ENCODE assay signal across 38 cellular contexts in the genomic region with DNA sequence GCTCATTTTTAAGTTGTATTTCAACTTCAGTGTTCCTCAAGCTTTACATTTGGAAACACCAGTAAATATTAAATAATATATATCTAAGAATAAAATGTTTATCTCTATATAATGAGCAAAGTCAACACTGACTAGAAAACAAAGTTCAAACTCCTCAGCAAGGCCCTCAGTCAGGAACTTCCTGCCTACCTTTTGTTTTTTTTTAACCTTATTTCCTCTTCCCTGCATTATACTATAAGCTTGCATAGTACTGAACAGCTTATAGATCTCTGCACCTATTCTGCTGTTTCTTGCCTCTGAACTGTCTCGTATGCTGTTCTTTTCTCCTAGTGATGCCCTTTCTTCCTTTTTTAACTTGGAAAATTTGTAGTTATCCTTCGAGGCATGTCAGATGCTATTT. TPM values are rescaled to one million over a fixed set of nuclear protein-coding genes. Genes with fewer than 3 reads are reported as not detected.
"Had no signal": no experiment of that assay in that cellular context is flagged by ENCODE, and none has a peak within 500 bp of the region (broad histone marks: within the 10 kb centered on the region; RNA-seq: fewer than 3 reads in every experiment).

No MANE protein-coding gene starts in this region.

- H3K27ac Mint-ChIP-seq: activated B cell treated with CpG ODN at 0.5 μM for 24 hours; activated CD4-positive, alpha-beta memory T cell treated with anti-CD3 and anti-CD28 coated beads for 36 hours; activated CD4-positive, alpha-beta T cell treated with anti-CD3 and anti-CD28 coated beads for 36 hours; activated CD4-positive, alpha-beta T cell treated with anti-CD3 and anti-CD28 coated beads, Interleukin-2, amount 10 ng/mL, durations not matched to agents 24 days and 14 days; activated CD8-positive, alpha-beta memory T cell treated with anti-CD3 and anti-CD28 coated beads, Interleukin-2, amount 10 ng/mL, durations not matched to agents 7 days and 5 days; activated CD8-positive, alpha-beta T cell treated with anti-CD3 and anti-CD28 coated beads, Interleukin-2, amount 10 ng/mL, durations not matched to agents 7 days and 5 days; activated naive CD4-positive, alpha-beta T cell treated with anti-CD3 and anti-CD28 coated beads for 36 hours; activated naive CD4-positive, alpha-beta T cell treated with anti-CD3 and anti-CD28 coated beads, Interleukin-2, amount 50 U/mL, for 24 hours; activated naive CD8-positive, alpha-beta T cell treated with anti-CD3 and anti-CD28 coated beads for 36 hours; activated naive CD8-positive, alpha-beta T cell treated with anti-CD3 and anti-CD28 coated beads, Interleukin-2, amount 50 U/mL, for 24 hours; activated T-helper 1 cell treated with anti-CD3 and anti-CD28 coated beads, Interleukin-12 subunit alpha, Interleukin-12 subunit beta, Interleukin-2, Interleukin-4 antibody, amounts not matched to agents 30 ng/mL and 10 ng/mL and 1 ng/mL, durations not matched to agents 14 hours and 24 hours and 36 hours; activated T-helper 2 cell treated with anti-CD3 and anti-CD28 coated beads, Interferon-gamma antibody, Interleukin-2, Interleukin-4, amounts not matched to agents 10 μg/mL and 5 μg/mL and 100 μg/mL, durations not matched to agents 14 hours and 24 hours and 36 hours; effector memory CD8-positive, alpha-beta T cell; T-helper 17 cell; T-helper 2 cell treated with Interferon-gamma antibody and Interleukin-4, amounts not matched to agents 5 μg/mL and 100 μg/mL, for 36 hours had no signal

- H3K4me1 ChIP-seq: adrenal gland, body of pancreas, esophagus muscularis mucosa, gastroesophageal sphincter had no signal

- H3K9me3 Mint-ChIP-seq: activated B cell treated with CpG ODN at 0.5 μM for 24 hours; activated CD4-positive, alpha-beta memory T cell treated with anti-CD3 and anti-CD28 coated beads for 36 hours; activated CD4-positive, alpha-beta T cell treated with anti-CD3 and anti-CD28 coated beads, Interleukin-2, amount 10 ng/mL, durations not matched to agents 24 days and 14 days; activated naive CD4-positive, alpha-beta T cell treated with anti-CD3 and anti-CD28 coated beads for 36 hours; activated naive CD4-positive, alpha-beta T cell treated with anti-CD3 and anti-CD28 coated beads, Interleukin-2, amount 50 U/mL, for 24 hours; activated naive CD8-positive, alpha-beta T cell treated with anti-CD3 and anti-CD28 coated beads for 36 hours; activated T-helper 1 cell treated with anti-CD3 and anti-CD28 coated beads, Interleukin-12 subunit alpha, Interleukin-12 subunit beta, Interleukin-2, Interleukin-4 antibody, amounts not matched to agents 30 ng/mL and 10 ng/mL and 1 ng/mL, durations not matched to agents 14 hours and 24 hours and 36 hours; activated T-helper 2 cell treated with anti-CD3 and anti-CD28 coated beads, Interferon-gamma antibody, Interleukin-2, Interleukin-4, amounts not matched to agents 10 μg/mL and 5 μg/mL and 100 μg/mL, durations not matched to agents 14 hours and 24 hours and 36 hours; T-helper 2 cell treated with Interferon-gamma antibody and Interleukin-4, amounts not matched to agents 5 μg/mL and 100 μg/mL, for 36 hours had no signal

- H3K36me3 ChIP-seq: adrenal gland, esophagus muscularis mucosa, gastroesophageal sphincter, WERI-Rb-1 had no signal

- H3K9me3 ChIP-seq: body of pancreas, esophagus muscularis mucosa, gastroesophageal sphincter had no signal

- DNase-seq: activated B cell treated with CpG ODN at 0.5 μM for 24 hours; activated CD4-positive, alpha-beta memory T cell treated with anti-CD3 and anti-CD28 coated beads for 36 hours; activated CD4-positive, alpha-beta T cell treated with anti-CD3 and anti-CD28 coated beads for 36 hours; activated CD4-positive, alpha-beta T cell treated with anti-CD3 and anti-CD28 coated beads, Interleukin-2, amount 10 ng/mL, durations not matched to agents 24 days and 14 days; activated CD8-positive, alpha-beta memory T cell treated with anti-CD3 and anti-CD28 coated beads, Interleukin-2, amount 10 ng/mL, durations not matched to agents 7 days and 5 days; activated CD8-positive, alpha-beta memory T cell treated with anti-CD3 and anti-CD28 coated beads, Interleukin-2, amount 50 U/mL, for 4 hours; activated CD8-positive, alpha-beta T cell treated with anti-CD3 and anti-CD28 coated beads, Interleukin-2, amount 10 ng/mL, durations not matched to agents 7 days and 5 days; activated effector memory CD4-positive, alpha-beta T cell treated with anti-CD3 and anti-CD28 coated beads, Interleukin-2, amount 50 U/mL, for 16 hours; activated naive CD4-positive, alpha-beta T cell treated with anti-CD3 and anti-CD28 coated beads for 36 hours; activated naive CD8-positive, alpha-beta T cell treated with anti-CD3 and anti-CD28 coated beads for 36 hours; activated naive CD8-positive, alpha-beta T cell treated with anti-CD3 and anti-CD28 coated beads, Interleukin-2, amount 50 U/mL, for 24 hours; activated T-cell treated with anti-CD3 and anti-CD28 coated beads, Interleukin-2, amount 50 U/mL, for 1 hour; activated T-cell treated with anti-CD3 and anti-CD28 coated beads, Interleukin-2, amount 50 U/mL, for 48 hours; adrenal gland; amygdala; aorta; body of pancreas; caudate nucleus; cortex of kidney; dermis blood vessel endothelial cell; effector CD4-positive, alpha-beta T cell; effector memory CD8-positive, alpha-beta T cell; erythroblast; foreskin melanocyte; head of caudate nucleus; T-helper 1 cell; T-helper 17 cell; T1000; WERI-Rb-1 had no signal

- H3K27me3 ChIP-seq: adrenal gland, body of pancreas, esophagus muscularis mucosa, gastroesophageal sphincter had no signal

- H3K27me3 Mint-ChIP-seq: activated B cell treated with CpG ODN at 0.5 μM for 24 hours; activated CD4-positive, alpha-beta T cell treated with anti-CD3 and anti-CD28 coated beads for 36 hours; activated CD4-positive, alpha-beta T cell treated with anti-CD3 and anti-CD28 coated beads, Interleukin-2, amount 10 ng/mL, durations not matched to agents 24 days and 14 days; activated CD8-positive, alpha-beta memory T cell treated with anti-CD3 and anti-CD28 coated beads, Interleukin-2, amount 10 ng/mL, durations not matched to agents 7 days and 5 days; effector memory CD8-positive, alpha-beta T cell had no signal

- H3K4me3 ChIP-seq: adrenal gland, body of pancreas, esophagus muscularis mucosa, gastroesophageal sphincter had no signal

- ATAC-seq: activated CD4-positive, alpha-beta T cell treated with anti-CD3 and anti-CD28 coated beads for 36 hours; activated CD4-positive, CD25-positive, alpha-beta regulatory T cell treated with anti-CD3 and anti-CD28 coated beads, Interleukin-2, amount 50 U/mL, for 24 hours; activated CD8-positive, alpha-beta memory T cell treated with anti-CD3 and anti-CD28 coated beads, Interleukin-2, amount 10 ng/mL, durations not matched to agents 7 days and 5 days; activated CD8-positive, alpha-beta T cell treated with anti-CD3 and anti-CD28 coated beads, Interleukin-2, amount 10 ng/mL, durations not matched to agents 7 days and 5 days; activated naive CD8-positive, alpha-beta T cell treated with anti-CD3 and anti-CD28 coated beads, Interleukin-2, amount 50 U/mL, for 24 hours; body of pancreas; effector memory CD8-positive, alpha-beta T cell; gastroesophageal sphincter; T-helper 17 cell had no signal

- H3K27ac ChIP-seq: adrenal gland, body of pancreas, esophagus muscularis mucosa, gastroesophageal sphincter, WERI-Rb-1 had no signal

- H3K4me1 Mint-ChIP-seq: activated B cell treated with CpG ODN at 0.5 μM for 24 hours; activated CD4-positive, alpha-beta T cell treated with anti-CD3 and anti-CD28 coated beads for 36 hours; activated CD4-positive, alpha-beta T cell treated with anti-CD3 and anti-CD28 coated beads, Interleukin-2, amount 10 ng/mL, durations not matched to agents 24 days and 14 days; activated CD8-positive, alpha-beta memory T cell treated with anti-CD3 and anti-CD28 coated beads, Interleukin-2, amount 10 ng/mL, durations not matched to agents 7 days and 5 days; activated naive CD4-positive, alpha-beta T cell treated with anti-CD3 and anti-CD28 coated beads, Interleukin-2, amount 50 U/mL, for 24 hours; activated naive CD8-positive, alpha-beta T cell treated with anti-CD3 and anti-CD28 coated beads for 36 hours; activated naive CD8-positive, alpha-beta T cell treated with anti-CD3 and anti-CD28 coated beads, Interleukin-2, amount 50 U/mL, for 24 hours; T-helper 17 cell had no signal

- H3K36me3 Mint-ChIP-seq: activated CD4-positive, alpha-beta memory T cell treated with anti-CD3 and anti-CD28 coated beads for 36 hours; activated CD8-positive, alpha-beta memory T cell treated with anti-CD3 and anti-CD28 coated beads, Interleukin-2, amount 10 ng/mL, durations not matched to agents 7 days and 5 days; activated naive CD4-positive, alpha-beta T cell treated with anti-CD3 and anti-CD28 coated beads, Interleukin-2, amount 50 U/mL, for 24 hours; activated naive CD8-positive, alpha-beta T cell treated with anti-CD3 and anti-CD28 coated beads for 36 hours had no signal

- H3K4me3 Mint-ChIP-seq: activated B cell treated with CpG ODN at 0.5 μM for 24 hours; activated CD4-positive, alpha-beta memory T cell treated with anti-CD3 and anti-CD28 coated beads for 36 hours; activated CD4-positive, alpha-beta T cell treated with anti-CD3 and anti-CD28 coated beads for 36 hours; activated CD4-positive, alpha-beta T cell treated with anti-CD3 and anti-CD28 coated beads, Interleukin-2, amount 10 ng/mL, durations not matched to agents 24 days and 14 days; activated CD8-positive, alpha-beta memory T cell treated with anti-CD3 and anti-CD28 coated beads, Interleukin-2, amount 10 ng/mL, durations not matched to agents 7 days and 5 days; activated CD8-positive, alpha-beta T cell treated with anti-CD3 and anti-CD28 coated beads, Interleukin-2, amount 10 ng/mL, durations not matched to agents 7 days and 5 days; activated naive CD4-positive, alpha-beta T cell treated with anti-CD3 and anti-CD28 coated beads for 36 hours; activated naive CD4-positive, alpha-beta T cell treated with anti-CD3 and anti-CD28 coated beads, Interleukin-2, amount 50 U/mL, for 24 hours; activated naive CD8-positive, alpha-beta T cell treated with anti-CD3 and anti-CD28 coated beads for 36 hours; activated naive CD8-positive, alpha-beta T cell treated with anti-CD3 and anti-CD28 coated beads, Interleukin-2, amount 50 U/mL, for 24 hours; activated T-helper 1 cell treated with anti-CD3 and anti-CD28 coated beads, Interleukin-12 subunit alpha, Interleukin-12 subunit beta, Interleukin-2, Interleukin-4 antibody, amounts not matched to agents 30 ng/mL and 10 ng/mL and 1 ng/mL, durations not matched to agents 14 hours and 24 hours and 36 hours; effector memory CD8-positive, alpha-beta T cell; T-helper 17 cell; T-helper 2 cell treated with Interferon-gamma antibody and Interleukin-4, amounts not matched to agents 5 μg/mL and 100 μg/mL, for 36 hours had no signal

RNA-seq across cellular contexts. Expression of gene ADGB, which starts 29.6 kb away (rescaled TPM):
- total RNA-seq: activated B cell treated with CpG ODN at 0.5 μM for 24 hours; activated CD4-positive, alpha-beta T cell treated with anti-CD3 and anti-CD28 coated beads for 36 hours; activated CD4-positive, alpha-beta T cell treated with anti-CD3 and anti-CD28 coated beads, Interleukin-2, amount 10 ng/mL, durations not matched to agents 24 days and 14 days; activated CD8-positive, alpha-beta memory T cell treated with anti-CD3 and anti-CD28 coated beads, Interleukin-2, amount 10 ng/mL, durations not matched to agents 7 days and 5 days; activated CD8-positive, alpha-beta T cell treated with anti-CD3 and anti-CD28 coated beads, Interleukin-2, amount 10 ng/mL, durations not matched to agents 7 days and 5 days; activated naive CD4-positive, alpha-beta T cell treated with anti-CD3 and anti-CD28 coated beads for 36 hours; activated naive CD8-positive, alpha-beta T cell treated with anti-CD3 and anti-CD28 coated beads for 36 hours; activated T-helper 1 cell treated with anti-CD3 and anti-CD28 coated beads, Interleukin-12 subunit alpha, Interleukin-12 subunit beta, Interleukin-2, Interleukin-4 antibody, amounts not matched to agents 30 ng/mL and 10 ng/mL and 1 ng/mL, durations not matched to agents 14 hours and 24 hours and 36 hours; activated T-helper 2 cell treated with anti-CD3 and anti-CD28 coated beads, Interferon-gamma antibody, Interleukin-2, Interleukin-4, amounts not matched to agents 10 μg/mL and 5 μg/mL and 100 μg/mL, durations not matched to agents 14 hours and 24 hours and 36 hours; adrenal gland; body of pancreas; chondrocyte; dermis blood vessel endothelial cell; esophagus muscularis mucosa; gastroesophageal sphincter; glomerular endothelial cell; T-helper 17 cell had no signal
- polyA plus RNA-seq: adrenal gland, aorta had no signal
